12 cellular contexts compared by ENCODE assay signal in the genomic region with DNA sequence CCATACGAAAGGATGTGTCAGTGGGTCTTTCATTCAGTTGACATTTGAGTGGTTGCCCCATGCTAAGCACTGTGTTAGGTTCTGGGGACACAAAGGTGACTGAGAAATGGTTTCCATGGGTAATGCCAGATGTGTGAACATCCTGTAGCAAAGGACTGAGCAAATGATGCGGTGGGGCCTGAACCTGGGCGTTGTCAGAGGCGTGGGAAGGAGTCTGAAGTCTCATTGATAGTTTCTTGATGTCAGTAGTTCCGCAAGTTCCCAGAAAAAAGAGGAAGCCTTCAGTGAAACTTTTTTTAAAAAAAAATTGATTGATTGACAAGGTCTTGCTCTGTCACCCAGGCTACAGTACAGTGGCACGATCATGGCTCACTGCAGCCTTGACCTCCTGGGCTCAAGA. TPM values are rescaled to one million over a fixed set of nuclear protein-coding genes. Genes with fewer than 3 reads are reported as not detected.
DNase-seq lines count a peak whose midpoint lies in the region; ATAC-seq, FAIRE-seq and TF ChIP-seq lines count a peak whose summit lies in the region.
"Had no signal": no experiment of that assay in that cellular context is flagged by ENCODE, and none has a peak within 500 bp of the region (broad histone marks: within the 10 kb centered on the region; RNA-seq: fewer than 3 reads in every experiment).

No MANE protein-coding gene starts in this region.

- in situ Hi-C loops in GM12878 (cut with MboI), result loop anchor here (25.0 kb wide), 1 partner anchor 379 kb away; no protein-coding TSS in a partner anchor

- H4K20me1 ChIP-seq in GM12878 (ENCODE audit: control insufficient read depth, insufficient read depth), result peaks cover 3% of the 10 kb centered on the region; the same call in 1 of the 2 replicates

- RAD21 ChIA-PET in GM12878 (lab: Charles Lee; ENCODE audit: unreplicated experiment), result interaction anchor here (1.2 kb wide), 2 partner anchors 38 to 45 kb away, joined by 3 read pairs; no protein-coding TSS in a partner anchor

- no peaks in the 10 kb centered on the region for H3K27me3 ChIP-seq in CD4-positive, CD25-positive, alpha-beta regulatory T cell (ENCODE audit: control insufficient read depth, insufficient read depth, low read length)
- H3K27me3 ChIP-seq in GM12878 (replicated peaks in 1 of 2; ENCODE audit: control insufficient read depth in 2 of 2, insufficient read depth in 2 of 2, low read length in 1 of 2) (no peaks in the 10 kb centered on the region), prostate gland (replicated peaks; ENCODE audit: insufficient read depth) (no peaks in the 10 kb centered on the region)

- WGBS in GM12878 (ENCODE audit: insufficient coverage, insufficient replicate concordance, low lambda C conversion rate, missing lambda C conversion rate), result 59% methylated on average over 6 of the region's 6 CpGs
- 90% methylated on average over 6 of the region's 6 CpGs for WGBS in prostate gland

- H3K4me1 Mint-ChIP-seq in CD4-positive, CD25-positive, alpha-beta regulatory T cell, result peaks cover 31 to 54% (median 42%) of the 10 kb centered on the region in 4 donors

- H3K27me3 Mint-ChIP-seq in CD4-positive, CD25-positive, alpha-beta regulatory T cell, result no peaks in the 10 kb centered on the region

- DNase-seq in CD4-positive, CD25-positive, alpha-beta regulatory T cell, result no peak
- DNase-seq in GM12878 (ENCODE audit: low read depth, low spot score) (no peak), mesenteric fat pad (ENCODE audit: low spot score) (no peak), prostate gland (ENCODE audit: low spot score) (no peak), NCI-H2029 (lab: John Stamatoyannopoulos, UW) (no peak)
- DNase-seq: foreskin fibroblast, natural killer cell, NCI-H2081 had no signal

- H3K4me3 Mint-ChIP-seq in CD4-positive, CD25-positive, alpha-beta regulatory T cell, result no peak overlapping the region
- H3K4me3 Mint-ChIP-seq: natural killer cell; T-helper 2 cell treated with Interferon-gamma antibody and Interleukin-4, amounts not matched to agents 5 μg/mL and 100 μg/mL, for 36 hours had no signal

- ATAC-seq in CD4-positive, CD25-positive, alpha-beta regulatory T cell (ENCODE audit: low read depth in 2 of 2), result no peak
- ATAC-seq in GM21360 (IDR thresholded peaks at IDR 0.05; ENCODE audit: unreplicated experiment) (peak; percentile 47), HG03460 (IDR thresholded peaks at IDR 0.05; ENCODE audit: unreplicated experiment) (peak; percentile 41), GM12878 (no peak), GM19035 (IDR thresholded peaks at IDR 0.05; ENCODE audit: unreplicated experiment) (no peak)

- H3K9me3 ChIP-seq in CD4-positive, CD25-positive, alpha-beta regulatory T cell (ENCODE audit: control insufficient read depth in 2 of 2, low read length in 2 of 2), result no peaks in the 10 kb centered on the region
- H3K9me3 ChIP-seq in GM12878 (replicated peaks; ENCODE audit: control insufficient read depth, insufficient read depth, low read length) (no peaks in the 10 kb centered on the region), prostate gland (no peaks in the 10 kb centered on the region)

- TF ChIP-seq CTCF in GM12878 (IDR thresholded peaks at IDR 0.05 in 2 of 3, conservative IDR thresholded peaks at IDR 0.05 in 1 of 3; ENCODE audit: control insufficient read depth in 2 of 3, extremely low read depth in 1 of 3, insufficient read depth in 1 of 3, low read depth in 3 of 3, low read length in 3 of 3) (no peak), prostate gland (IDR thresholded peaks at IDR 0.05) (no peak)

- TF ChIP-seq POLR2A in GM12878 (IDR thresholded peaks at IDR 0.05; ENCODE audit: low read depth, low read length) (no peak), prostate gland (IDR thresholded peaks at IDR 0.05) (no peak)

- CTCF ChIA-PET in GM12878 (lab: Yijun Ruan, JAX), result no interaction called here

- peaks cover 2% of the 10 kb centered on the region for H3K79me2 ChIP-seq in GM12878 (ENCODE audit: control insufficient read depth, insufficient read depth, low read length)

- no peak overlapping the region for H2AFZ ChIP-seq in GM12878 (ENCODE audit: control insufficient read depth, low read depth, low read length)

- POLR2A ChIA-PET in GM12878 (lab: Charles Lee), result no interaction called here

- no peak for FAIRE-seq in GM12878 (lab: Jason Lieb, UNC)

- H3K27ac ChIP-seq in CD4-positive, CD25-positive, alpha-beta regulatory T cell (ENCODE audit: insufficient read depth, low read length, poor library complexity, severe bottlenecking), result no peak overlapping the region
- H3K27ac ChIP-seq in GM12878 (ENCODE audit: control insufficient read depth, insufficient read depth) (no peak overlapping the region), prostate gland (no peak overlapping the region)

- H3K36me3 ChIP-seq in CD4-positive, CD25-positive, alpha-beta regulatory T cell (ENCODE audit: control insufficient read depth, insufficient read depth, low read length), result no peaks in the 10 kb centered on the region
- H3K36me3 ChIP-seq in GM12878 (ENCODE audit: control insufficient read depth in 2 of 2, insufficient read depth in 2 of 2, low read length in 1 of 2) (no peaks in the 10 kb centered on the region), prostate gland (no peaks in the 10 kb centered on the region)

- peaks cover 18% of the 10 kb centered on the region for H3K4me1 ChIP-seq in CD4-positive, CD25-positive, alpha-beta regulatory T cell (ENCODE audit: control insufficient read depth, insufficient read depth, low read length, poor library complexity, severe bottlenecking)
- H3K4me1 ChIP-seq in GM12878 (ENCODE audit: control insufficient read depth, insufficient read depth, low read length), result peaks cover 43% of the 10 kb centered on the region
- H3K4me1 ChIP-seq in prostate gland (replicated peaks), result peaks cover 3% of the 10 kb centered on the region

- H3K9me3 Mint-ChIP-seq in CD4-positive, CD25-positive, alpha-beta regulatory T cell, result no peaks in the 10 kb centered on the region
- H3K9me3 Mint-ChIP-seq: natural killer cell; T-helper 2 cell treated with Interferon-gamma antibody and Interleukin-4, amounts not matched to agents 5 μg/mL and 100 μg/mL, for 36 hours had no signal

- BruUV-seq in GM12878 (replicated peaks; lab: Mats Ljungman, UMichigan), result no TSS peak

- intact Hi-C loops in GM12878 (cut with micrococcal nuclease; ENCODE audit: unreplicated experiment) (no loop called here), prostate gland (cut with DNase I) (no loop called here)

- no peak for TF ChIP-seq EP300 in GM12878 (IDR thresholded peaks at IDR 0.05; ENCODE audit: borderline replicate concordance in 1 of 2, control insufficient read depth in 1 of 2, low read depth in 2 of 2, low read length in 2 of 2)

- peak overlapping the region in 2 of 3 donors; percentile 20 to 25 for H3K27ac Mint-ChIP-seq in CD4-positive, CD25-positive, alpha-beta regulatory T cell
- H3K27ac Mint-ChIP-seq: T-helper 2 cell treated with Interferon-gamma antibody and Interleukin-4, amounts not matched to agents 5 μg/mL and 100 μg/mL, for 36 hours had no signal

- peaks cover 4% of the 10 kb centered on the region for H3K36me3 Mint-ChIP-seq in CD4-positive, CD25-positive, alpha-beta regulatory T cell
- H3K36me3 Mint-ChIP-seq: natural killer cell had no signal

- H3K9ac ChIP-seq in GM12878 (ENCODE audit: control insufficient read depth, insufficient read depth, low read length), result no peak overlapping the region

- TF ChIP-seq RAD21 in GM12878 (IDR thresholded peaks at IDR 0.05; ENCODE audit: insufficient read depth, low read depth, low read length), result no peak

- SMC1A ChIA-PET in GM12878 (lab: Charles Lee; ENCODE audit: uncharacterized antibody, unreplicated experiment), result interaction anchor here (0.6 to 1.2 kb wide), 2 partner anchors 273 to 628 kb away, joined by 3 read pairs; no protein-coding TSS in a partner anchor

- H3K4me2 ChIP-seq in GM12878 (ENCODE audit: control insufficient read depth, insufficient read depth), result no peak overlapping the region

- no peak overlapping the region for H3K4me3 ChIP-seq in CD4-positive, CD25-positive, alpha-beta regulatory T cell (ENCODE audit: low read depth, low read length)
- H3K4me3 ChIP-seq in GM12878 (no peak overlapping the region), prostate gland (no peak overlapping the region)

TF ChIP-seq in GM12878, 131 proteins besides CTCF, POLR2A, EP300 and RAD21 (continues in another document):
- TF ChIP-seq KLF5 (IDR thresholded peaks at IDR 0.05; ENCODE audit: partially characterized antibody), result no peak
- no peak for TF ChIP-seq SMARCA5 (IDR thresholded peaks at IDR 0.05)
- TF ChIP-seq ZNF384 (IDR thresholded peaks at IDR 0.05; ENCODE audit: borderline replicate concordance, low read depth, low read length), result no peak
- TF ChIP-seq POLR2AphosphoS5 (IDR thresholded peaks at IDR 0.05; ENCODE audit: low read length), result no peak
- no peak for TF ChIP-seq CHD1 (IDR thresholded peaks at IDR 0.05; ENCODE audit: low read depth, low read length)
- TF ChIP-seq, protein P1, sequence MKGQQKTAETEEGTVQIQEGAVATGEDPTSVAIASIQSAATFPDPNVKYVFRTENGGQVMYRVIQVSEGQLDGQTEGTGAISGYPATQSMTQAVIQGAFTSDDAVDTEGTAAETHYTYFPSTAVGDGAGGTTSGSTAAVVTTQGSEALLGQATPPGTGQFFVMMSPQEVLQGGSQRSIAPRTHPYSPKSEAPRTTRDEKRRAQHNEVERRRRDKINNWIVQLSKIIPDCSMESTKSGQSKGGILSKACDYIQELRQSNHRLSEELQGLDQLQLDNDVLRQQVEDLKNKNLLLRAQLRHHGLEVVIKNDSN (IDR thresholded peaks at IDR 0.05; ENCODE audit: borderline replicate concordance, extremely low read length, insufficient read depth, low read depth, low read length), result no peak

RNA-seq across cellular contexts. Expression of a gene that starts 56.9 kb away (rescaled TPM):
- total RNA-seq in CD4-positive, CD25-positive, alpha-beta regulatory T cell, result 109 TPM
- 100 to 1,000 TPM; 156 to 235 (median 190) TPM for polyA plus RNA-seq in CD4-positive, CD25-positive, alpha-beta regulatory T cell
- total RNA-seq in GM12878 (2013; cell fraction: nucleolus; rRNA removed), result 102 and 105 TPM in 2 replicates
- 37.6 and 42.2 TPM in 2 replicates for total RNA-seq in GM12878 (2014; rRNA removed)
- total RNA-seq in GM12878 (2014; rRNA removed; fragmentation: Illumina TruSeq; extraction: Trizol), result 40.6 and 43.2 TPM in 2 replicates
- 51.4 and 55.3 TPM in 2 replicates for total RNA-seq in GM12878 (2021)
- 11.2 TPM for polyA plus RNA-seq in GM12878 (2011; ENCODE audit: low read depth)
- 98.1 and 102 TPM in 2 replicates for polyA plus RNA-seq in GM12878 (2011; rRNA removed)
- polyA plus RNA-seq in GM12878 (2011; cell fraction: cytosol; rRNA removed), result 112 and 119 TPM in 2 replicates
- polyA plus RNA-seq in GM12878 (2011; cell fraction: nucleus; rRNA removed), result 26.9 and 28.1 TPM in 2 replicates
- 18.4 and 22.1 TPM in 2 replicates for polyA plus RNA-seq in GM12878 (2012)
- 47.3 and 49.2 TPM in 2 replicates for polyA plus RNA-seq in GM12878 (2014; fragmentation: Illumina TruSeq; extraction: Trizol)
- polyA plus RNA-seq in GM12878 (2014; fragmentation: Nextera tagmentation; extraction: Ambion mirVana), result 10 to 100 TPM; 15.7 to 17.6 TPM
- 37.3 and 46.5 TPM in 2 replicates for polyA plus RNA-seq in GM12878 (2014; rRNA removed)
- 10 to 100 TPM; 48.3 to 54.6 TPM for polyA plus RNA-seq in GM12878 (2016; fragmentation: Nextera tagmentation; extraction: Ambion mirVana)
- 166 and 232 TPM in 2 replicates for polyA minus RNA-seq in GM12878 (2011; rRNA and poly(A)+ RNA removed)
- polyA minus RNA-seq in GM12878 (2011; cell fraction: cytosol; rRNA and poly(A)+ RNA removed), result 49.3 and 61.3 TPM in 2 replicates
- polyA minus RNA-seq in GM12878 (2011; cell fraction: nucleus; rRNA and poly(A)+ RNA removed), result 32.3 and 46.7 TPM in 2 replicates
- total RNA-seq in mesenteric fat pad, result 113 TPM
- 10 to 100 TPM; 82.9 to 90.4 TPM for total RNA-seq in prostate gland

Comparison
In these comparisons a context has a peak if more than half of its experiments do, and no peak if none do; other contexts are left out.
1. ATAC-seq: peak in GM21360 (single experiment) and HG03460 (single experiment); none in CD4-positive, CD25-positive, alpha-beta regulatory T cell (0 of 2), GM12878 (single experiment) and GM19035 (single experiment).